25 cellular contexts compared by ENCODE assay signal in the genomic region with DNA sequence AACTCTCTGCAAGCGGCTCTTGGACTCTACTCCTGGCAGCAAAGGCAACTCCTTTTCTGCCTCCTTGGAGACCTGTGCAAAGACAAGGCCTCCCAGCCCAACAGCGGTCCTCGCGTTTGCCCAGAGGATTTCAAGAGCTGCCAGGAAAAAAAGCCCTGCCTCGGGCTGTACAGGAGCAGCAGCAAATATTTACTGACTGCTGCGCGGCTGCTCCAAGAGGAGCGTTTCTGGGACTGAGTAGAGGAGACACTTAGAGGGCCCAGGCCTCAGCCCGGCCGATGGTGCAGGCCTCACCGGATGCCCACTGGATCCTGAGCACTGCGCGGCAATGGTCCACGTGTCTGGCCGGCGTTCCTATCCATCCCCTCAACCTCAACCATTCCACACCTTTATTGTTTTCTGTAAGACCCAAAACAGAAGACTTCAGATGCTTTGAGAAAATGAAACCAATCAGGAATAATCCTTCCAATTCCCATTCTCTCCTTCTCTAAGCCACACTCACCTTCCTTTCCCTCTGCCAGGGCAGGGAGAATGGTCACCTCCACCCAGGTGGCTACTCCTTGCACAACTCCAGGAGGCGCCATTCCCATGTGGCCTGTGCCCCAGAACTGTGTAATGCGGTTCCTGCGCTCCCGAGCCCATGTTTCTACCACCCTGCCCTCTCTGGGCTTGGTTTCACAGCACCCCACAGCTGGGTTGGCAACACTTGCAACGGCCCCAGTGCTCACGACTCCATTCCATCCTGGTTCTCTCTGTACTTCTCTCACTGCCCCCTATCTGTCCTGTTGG.
DNase-seq lines count a peak whose midpoint lies in the region; ATAC-seq and TF ChIP-seq lines count a peak whose summit lies in the region.
"Had no signal": no experiment of that assay in that cellular context is flagged by ENCODE, and none has a peak within 500 bp of the region (broad histone marks: within the 10 kb centered on the region; RNA-seq: fewer than 3 reads in every experiment).

No MANE protein-coding gene starts in this region.

- no peaks in the 10 kb centered on the region for H3K36me3 Mint-ChIP-seq in WTC11
- H3K36me3 Mint-ChIP-seq: activated CD8-positive, alpha-beta memory T cell treated with anti-CD3 and anti-CD28 coated beads, Interleukin-2, amount 10 ng/mL, durations not matched to agents 7 days and 5 days; activated naive CD4-positive, alpha-beta T cell treated with anti-CD3 and anti-CD28 coated beads, Interleukin-2, amount 10 ng/mL, durations not matched to agents 7 days and 5 days; memory B cell had no signal

- CTCF ChIA-PET in WTC11 (lab: Charles Lee): interaction anchor here (0.7 kb wide), 1 partner anchor 17 kb away, joined by 3 read pairs; no protein-coding TSS in a partner anchor

- no peaks in the 10 kb centered on the region for H3K9me2 ChIP-seq in hepatocyte (replicated peaks; ENCODE audit: insufficient read depth)

- H2AFZ ChIP-seq in hepatocyte: no peak overlapping the region

- H3K4me3 ChIP-seq in heart left ventricle (no peak overlapping the region), hepatocyte (no peak overlapping the region), upper lobe of left lung (no peak overlapping the region)
- H3K4me3 ChIP-seq: vagina had no signal

- intact Hi-C loops in Right ventricle myocardium inferior (cut with DNase I): loop anchor here (5.0 kb wide), 1 partner anchor 44 kb away; no protein-coding TSS in a partner anchor
- intact Hi-C loops in heart left ventricle (cut with DNase I): loop anchor here in 3 of 10 donors (5.0 to 10.0 kb wide), 3 partner anchors 151 to 281 kb away; partner anchors contain the start of gene TRABD2B (in 2 of the 3)

- peaks cover 0 to 57% (median 30%) of the 10 kb centered on the region in 12 donors for H3K4me1 ChIP-seq in heart left ventricle
- H3K4me1 ChIP-seq in hepatocyte (ENCODE audit: insufficient read depth): no peaks in the 10 kb centered on the region
- H3K4me1 ChIP-seq in upper lobe of left lung: peaks cover 3 to 12% (median 10%) of the 10 kb centered on the region in 4 donors

- H4K20me1 ChIP-seq in hepatocyte (ENCODE audit: insufficient read depth, poor library complexity, severe bottlenecking): no peaks in the 10 kb centered on the region

- H3K4me3 Mint-ChIP-seq in WTC11: no peak overlapping the region
- H3K4me3 Mint-ChIP-seq in stimulated activated naive CD8-positive, alpha-beta T cell treated with anti-CD3 and anti-CD28 coated beads, Interleukin-15, amount 100 ng/mL, for 72 hours: no peak overlapping the region
- H3K4me3 Mint-ChIP-seq: activated CD8-positive, alpha-beta memory T cell treated with anti-CD3 and anti-CD28 coated beads, Interleukin-2, amount 10 ng/mL, durations not matched to agents 7 days and 5 days; activated naive CD4-positive, alpha-beta T cell treated with anti-CD3 and anti-CD28 coated beads, Interleukin-2, amount 10 ng/mL, durations not matched to agents 7 days and 5 days; activated T-cell treated with anti-CD3 and anti-CD28 coated beads, Interleukin-2, amount 50 U/mL, for 72 hours; memory B cell had no signal

- H3K4me2 ChIP-seq in hepatocyte: no peak overlapping the region

- H3K36me3 ChIP-seq in heart left ventricle: no peaks in the 10 kb centered on the region
- H3K36me3 ChIP-seq in hepatocyte (replicated peaks; ENCODE audit: insufficient read depth, low read depth): no peaks in the 10 kb centered on the region
- H3K36me3 ChIP-seq in upper lobe of left lung: no peaks in the 10 kb centered on the region
- H3K36me3 ChIP-seq: vagina had no signal

- peaks cover 9% of the 10 kb centered on the region for H3K4me1 Mint-ChIP-seq in WTC11
- no peaks in the 10 kb centered on the region for H3K4me1 Mint-ChIP-seq in stimulated activated naive CD8-positive, alpha-beta T cell treated with anti-CD3 and anti-CD28 coated beads, Interleukin-15, amount 100 ng/mL, for 72 hours
- H3K4me1 Mint-ChIP-seq: activated CD8-positive, alpha-beta memory T cell treated with anti-CD3 and anti-CD28 coated beads, Interleukin-2, amount 10 ng/mL, durations not matched to agents 7 days and 5 days; activated naive CD4-positive, alpha-beta T cell treated with anti-CD3 and anti-CD28 coated beads, Interleukin-2, amount 10 ng/mL, durations not matched to agents 7 days and 5 days; memory B cell had no signal

- TF ChIP-seq EP300 in upper lobe of left lung (IDR thresholded peaks at IDR 0.05): no peak

- H3K27ac Mint-ChIP-seq in WTC11: no peak overlapping the region
- H3K27ac Mint-ChIP-seq in stimulated activated naive CD8-positive, alpha-beta T cell treated with anti-CD3 and anti-CD28 coated beads, Interleukin-15, amount 100 ng/mL, for 72 hours: peak overlapping the region in 1 of 2 donors; percentile 1
- H3K27ac Mint-ChIP-seq: activated CD8-positive, alpha-beta memory T cell treated with anti-CD3 and anti-CD28 coated beads, Interleukin-2, amount 10 ng/mL, durations not matched to agents 7 days and 5 days; activated naive CD4-positive, alpha-beta T cell treated with anti-CD3 and anti-CD28 coated beads, Interleukin-2, amount 10 ng/mL, durations not matched to agents 7 days and 5 days; activated T-cell treated with anti-CD3 and anti-CD28 coated beads, Interleukin-2, amount 50 U/mL, for 72 hours; memory B cell had no signal

- POLR2A ChIA-PET in WTC11 (lab: Charles Lee): no interaction called here

- H3K27me3 Mint-ChIP-seq in WTC11 (ENCODE audit: low read depth): no peaks in the 10 kb centered on the region; the same call in 1 of the 2 replicates
- no peaks in the 10 kb centered on the region for H3K27me3 Mint-ChIP-seq in stimulated activated naive CD8-positive, alpha-beta T cell treated with anti-CD3 and anti-CD28 coated beads, Interleukin-15, amount 100 ng/mL, for 72 hours
- H3K27me3 Mint-ChIP-seq: activated CD8-positive, alpha-beta memory T cell treated with anti-CD3 and anti-CD28 coated beads, Interleukin-2, amount 10 ng/mL, durations not matched to agents 7 days and 5 days had no signal

- no peak overlapping the region for H3K27ac ChIP-seq in heart left ventricle
- no peak overlapping the region for H3K27ac ChIP-seq in hepatocyte
- H3K27ac ChIP-seq in upper lobe of left lung: no peak overlapping the region
- H3K27ac ChIP-seq: vagina had no signal

- peak; percentile 82 for DNase-seq in Right ventricle myocardium inferior (ENCODE audit: missing footprints)
- DNase-seq in heart left ventricle: no peak
- peak; percentile 67 for DNase-seq in NCI-H2029 (lab: John Stamatoyannopoulos, UW)
- peak; percentile 15 for DNase-seq in hepatocyte (ENCODE audit: low spot score)
- DNase-seq in upper lobe of left lung: peak; percentile 45 to 49
- DNase-seq in WTC11 (ENCODE audit: low spot score): no peak
- no peak for DNase-seq in stimulated activated naive CD8-positive, alpha-beta T cell treated with anti-CD3 and anti-CD28 coated beads, Interleukin-15, amount 100 ng/mL, for 72 hours
- no peak for DNase-seq in retina
- DNase-seq: activated CD4-positive, alpha-beta T cell treated with anti-CD3 and anti-CD28 coated beads, Interleukin-2, amount 50 U/mL, for 1 hour; activated CD8-positive, alpha-beta memory T cell treated with anti-CD3 and anti-CD28 coated beads, Interleukin-2, amount 10 ng/mL, durations not matched to agents 7 days and 5 days; activated naive CD4-positive, alpha-beta T cell treated with anti-CD3 and anti-CD28 coated beads, Interleukin-2, amount 10 ng/mL, durations not matched to agents 7 days and 5 days; activated T-cell treated with anti-CD3 and anti-CD28 coated beads, Interleukin-2, amount 50 U/mL, for 72 hours; amniotic stem cell; cortex of kidney; EL; HCEC 1CT; IMR-90; kidney; NCI-H1105 treated with DMSO at 0.1 percent for 48 hours; NCI-H524 treated with DMSO at 0.1 percent for 48 hours; small intestine; stimulated activated CD4-positive, alpha-beta T cell treated with anti-CD3 and anti-CD28 coated beads, Interleukin-1b, Interleukin-23, amount 100 ng/mL, for 48 hours had no signal

- H3K27me3 ChIP-seq in heart left ventricle: no peaks in the 10 kb centered on the region
- H3K27me3 ChIP-seq in hepatocyte: no peaks in the 10 kb centered on the region
- no peaks in the 10 kb centered on the region for H3K27me3 ChIP-seq in upper lobe of left lung
- H3K27me3 ChIP-seq: vagina had no signal

- 90 to 98% (median 93%) methylated on average over 14 to 22 of the region's 22 CpGs for WGBS in heart left ventricle, 4 donors
- WGBS in hepatocyte (ENCODE audit: low lambda C conversion rate, missing lambda C conversion rate): 83% methylated on average over 22 of the region's 22 CpGs
- 66 to 76% methylated on average over 18 to 22 of the region's 22 CpGs for WGBS in upper lobe of left lung, 2 donors

- no peak for TF ChIP-seq CTCF in heart left ventricle (IDR thresholded peaks at IDR 0.05)
- no peak for TF ChIP-seq CTCF in hepatocyte (IDR thresholded peaks at IDR 0.05; ENCODE audit: poor library complexity)
- no peak for TF ChIP-seq CTCF in upper lobe of left lung (IDR thresholded peaks at IDR 0.05)
- TF ChIP-seq CTCF in WTC11 (IDR thresholded peaks at IDR 0.05): no peak

- TF ChIP-seq POLR2A in heart left ventricle (IDR thresholded peaks at IDR 0.05) (no peak), upper lobe of left lung (IDR thresholded peaks at IDR 0.05) (no peak)

- no peaks in the 10 kb centered on the region for H3K9me3 Mint-ChIP-seq in WTC11
- H3K9me3 Mint-ChIP-seq in stimulated activated naive CD8-positive, alpha-beta T cell treated with anti-CD3 and anti-CD28 coated beads, Interleukin-15, amount 100 ng/mL, for 72 hours: no peaks in the 10 kb centered on the region
- H3K9me3 Mint-ChIP-seq: activated naive CD4-positive, alpha-beta T cell treated with anti-CD3 and anti-CD28 coated beads, Interleukin-2, amount 10 ng/mL, durations not matched to agents 7 days and 5 days; activated T-cell treated with anti-CD3 and anti-CD28 coated beads, Interleukin-2, amount 50 U/mL, for 72 hours; memory B cell had no signal

- ATAC-seq in Right ventricle myocardium inferior (peak; percentile 71), heart left ventricle (no peak), upper lobe of left lung (ENCODE audit: low FRiP score in 2 of 2) (no peak), WTC11 (no peak)
- no peak for ATAC-seq in stimulated activated naive CD8-positive, alpha-beta T cell treated with anti-CD3 and anti-CD28 coated beads, Interleukin-15, amount 100 ng/mL, for 72 hours
- ATAC-seq: activated CD8-positive, alpha-beta memory T cell treated with anti-CD3 and anti-CD28 coated beads, Interleukin-2, amount 10 ng/mL, durations not matched to agents 7 days and 5 days; activated T-cell treated with anti-CD3 and anti-CD28 coated beads, Interleukin-2, amount 50 U/mL, for 72 hours; SK-N-SH treated with all-trans-retinoic acid at 6 μM for 48 hours had no signal

- H3K79me2 ChIP-seq in hepatocyte: no peaks in the 10 kb centered on the region

- H3K9me3 ChIP-seq in heart left ventricle (no peaks in the 10 kb centered on the region), hepatocyte (ENCODE audit: low read depth) (no peaks in the 10 kb centered on the region), upper lobe of left lung (no peaks in the 10 kb centered on the region)
- H3K9me3 ChIP-seq: vagina had no signal

TF ChIP-seq in WTC11, 78 proteins besides CTCF, POLR2A, EP300 and RAD21 (continues in another document):
- TF ChIP-seq RORB (CRISPR knock-in tag; IDR thresholded peaks at IDR 0.05) (no peak), NFATC4 (CRISPR knock-in tag; IDR thresholded peaks at IDR 0.05) (no peak), GRHL2 (CRISPR knock-in tag; IDR thresholded peaks at IDR 0.05; ENCODE audit: insufficient replicate concordance, severe bottlenecking) (no peak)

Comparison
In these comparisons a context has a peak if more than half of its experiments do, and no peak if none do; other contexts are left out.
1. DNase-seq: peak in Right ventricle myocardium inferior (single experiment), NCI-H2029 (single experiment), hepatocyte (single experiment) and upper lobe of left lung (2 of 2); none in heart left ventricle (0 of 5), WTC11 (single experiment), stimulated activated naive CD8-positive, alpha-beta T cell treated with anti-CD3 and anti-CD28 coated beads, Interleukin-15, amount 100 ng/mL, for 72 hours (0 of 2) and retina (single experiment).